In the genomic region with DNA sequence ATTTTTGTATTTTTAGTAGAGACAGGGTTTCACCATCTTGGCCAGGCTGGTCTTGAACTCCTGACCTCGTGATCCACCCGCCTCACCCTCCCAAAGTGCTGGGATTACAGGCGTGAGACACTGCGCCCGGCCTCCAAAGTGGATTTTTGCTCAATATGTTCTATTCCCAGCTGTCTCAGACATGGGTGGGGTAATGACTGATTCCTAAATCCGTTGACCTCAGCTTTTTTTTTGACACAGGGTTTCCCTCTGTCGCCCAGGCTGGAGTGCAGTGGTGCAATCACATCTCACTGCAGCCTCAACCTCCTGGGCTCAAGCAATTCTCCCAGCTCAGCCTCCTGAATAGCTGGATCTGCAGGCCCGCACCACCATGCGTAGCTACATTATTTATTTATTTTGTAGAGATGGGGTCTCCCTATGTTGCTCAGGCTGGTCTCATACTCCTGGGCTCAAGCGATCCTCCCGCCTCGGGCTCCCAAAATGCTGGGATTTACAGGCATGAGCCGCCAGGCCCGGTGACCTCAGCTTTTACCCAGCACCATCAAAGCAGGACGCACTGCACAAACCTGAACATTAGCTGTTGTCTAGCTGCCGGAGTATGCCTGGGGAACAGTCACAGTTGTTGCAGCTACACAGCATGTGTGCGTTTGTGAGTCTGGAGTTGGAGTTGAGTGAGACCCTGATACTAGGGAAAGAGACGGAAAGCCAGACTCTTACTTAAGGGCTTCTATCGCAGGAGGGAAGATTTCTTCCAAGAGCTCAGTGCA, we compare ENCODE assay signal across 1 cellular context.
TF ChIP-seq lines count a peak whose summit lies in the region.

No MANE protein-coding gene starts in this region.

TF ChIP-seq in H1, 55 proteins besides CTCF, POLR2A, EP300 and RAD21:
- TF ChIP-seq BACH1 (IDR thresholded peaks at IDR 0.05; ENCODE audit: low read length) (no peak), CHD1 (IDR thresholded peaks at IDR 0.05; ENCODE audit: low read depth, low read length) (no peak), KDM1A (IDR thresholded peaks at IDR 0.05; ENCODE audit: borderline replicate concordance, low read length) (no peak), POU5F1 (IDR thresholded peaks at IDR 0.05; ENCODE audit: low read depth, low read length) (no peak), SP2 (IDR thresholded peaks at IDR 0.05; ENCODE audit: low read length) (no peak), SIX5 (IDR thresholded peaks at IDR 0.05; ENCODE audit: low read depth, low read length) (no peak), RXRA (IDR thresholded peaks at IDR 0.05; ENCODE audit: insufficient read depth, low read depth, low read length) (no peak), NANOG (IDR thresholded peaks at IDR 0.05; ENCODE audit: insufficient read depth, low read depth, low read length, poor library complexity, severe bottlenecking) (no peak), SAP30 (IDR thresholded peaks at IDR 0.05; ENCODE audit: insufficient read depth, insufficient replicate concordance, low read length) (no peak), CHD2 (IDR thresholded peaks at IDR 0.05; ENCODE audit: low read length) (no peak), RNF2 (IDR thresholded peaks at IDR 0.05; ENCODE audit: borderline replicate concordance, low read depth, low read length, missing control alignments, poor library complexity, severe bottlenecking) (no peak), FOSL1 (IDR thresholded peaks at IDR 0.05; ENCODE audit: insufficient read depth, low read depth, low read length) (no peak), MAFK (IDR thresholded peaks at IDR 0.05; ENCODE audit: low read depth, low read length) (no peak), SIRT6 (IDR thresholded peaks at IDR 0.05; ENCODE audit: low read length) (no peak), GTF2F1 (IDR thresholded peaks at IDR 0.05; ENCODE audit: borderline replicate concordance, low read depth, low read length) (no peak)
- TF ChIP-seq, protein P1, sequence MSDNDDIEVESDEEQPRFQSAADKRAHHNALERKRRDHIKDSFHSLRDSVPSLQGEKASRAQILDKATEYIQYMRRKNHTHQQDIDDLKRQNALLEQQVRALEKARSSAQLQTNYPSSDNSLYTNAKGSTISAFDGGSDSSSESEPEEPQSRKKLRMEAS (IDR thresholded peaks at IDR 0.05) = no peak
- TF ChIP-seq, protein P2, sequence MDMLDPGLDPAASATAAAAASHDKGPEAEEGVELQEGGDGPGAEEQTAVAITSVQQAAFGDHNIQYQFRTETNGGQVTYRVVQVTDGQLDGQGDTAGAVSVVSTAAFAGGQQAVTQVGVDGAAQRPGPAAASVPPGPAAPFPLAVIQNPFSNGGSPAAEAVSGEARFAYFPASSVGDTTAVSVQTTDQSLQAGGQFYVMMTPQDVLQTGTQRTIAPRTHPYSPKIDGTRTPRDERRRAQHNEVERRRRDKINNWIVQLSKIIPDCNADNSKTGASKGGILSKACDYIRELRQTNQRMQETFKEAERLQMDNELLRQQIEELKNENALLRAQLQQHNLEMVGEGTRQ (IDR thresholded peaks at IDR 0.05; ENCODE audit: low read length) = no peak
- TF ChIP-seq, protein P3, sequence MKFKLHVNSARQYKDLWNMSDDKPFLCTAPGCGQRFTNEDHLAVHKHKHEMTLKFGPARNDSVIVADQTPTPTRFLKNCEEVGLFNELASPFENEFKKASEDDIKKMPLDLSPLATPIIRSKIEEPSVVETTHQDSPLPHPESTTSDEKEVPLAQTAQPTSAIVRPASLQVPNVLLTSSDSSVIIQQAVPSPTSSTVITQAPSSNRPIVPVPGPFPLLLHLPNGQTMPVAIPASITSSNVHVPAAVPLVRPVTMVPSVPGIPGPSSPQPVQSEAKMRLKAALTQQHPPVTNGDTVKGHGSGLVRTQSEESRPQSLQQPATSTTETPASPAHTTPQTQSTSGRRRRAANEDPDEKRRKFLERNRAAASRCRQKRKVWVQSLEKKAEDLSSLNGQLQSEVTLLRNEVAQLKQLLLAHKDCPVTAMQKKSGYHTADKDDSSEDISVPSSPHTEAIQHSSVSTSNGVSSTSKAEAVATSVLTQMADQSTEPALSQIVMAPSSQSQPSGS (IDR thresholded peaks at IDR 0.05; ENCODE audit: low read length) = no peak
- TF ChIP-seq, protein P4, sequence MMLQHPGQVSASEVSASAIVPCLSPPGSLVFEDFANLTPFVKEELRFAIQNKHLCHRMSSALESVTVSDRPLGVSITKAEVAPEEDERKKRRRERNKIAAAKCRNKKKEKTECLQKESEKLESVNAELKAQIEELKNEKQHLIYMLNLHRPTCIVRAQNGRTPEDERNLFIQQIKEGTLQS (IDR thresholded peaks at IDR 0.05; ENCODE audit: insufficient read depth, low read depth, low read length) = no peak
